Comparison of ENCODE assay signal across 10 cellular contexts in genomic region chr20:32473231-32474008, GRCh38.
DNase-seq lines count a peak whose midpoint lies in the region; ATAC-seq and TF ChIP-seq lines count a peak whose summit lies in the region.
"Had no signal": no experiment of that assay in that cellular context is flagged by ENCODE, and none has a peak within 500 bp of the region (broad histone marks: within the 10 kb centered on the region; RNA-seq: fewer than 3 reads in every experiment).

No MANE protein-coding gene starts in this region.

- intact Hi-C loops in breast epithelium (cut with DNase I; ENCODE audit: low total_unique reads): no loop called here
- intact Hi-C loops in MCF 10A (cut with micrococcal nuclease): no loop called here

- H3K4me1 Mint-ChIP-seq in MCF 10A (ENCODE audit: insufficient read depth, unreplicated experiment) (peaks cover 18% of the 10 kb centered on the region), nephron (peaks cover 70% of the 10 kb centered on the region), immature natural killer cell (peaks cover 56 to 59% of the 10 kb centered on the region in 2 donors)

- no peak for TF ChIP-seq EP300 in upper lobe of left lung (IDR thresholded peaks at IDR 0.05)

- H3K27me3 ChIP-seq in breast epithelium (no peaks in the 10 kb centered on the region), fibroblast of lung (ENCODE audit: control insufficient read depth, insufficient read depth, low read length) (no peaks in the 10 kb centered on the region), upper lobe of left lung (no peaks in the 10 kb centered on the region)

- TF ChIP-seq CTCF in breast epithelium (IDR thresholded peaks at IDR 0.05) (no peak), MCF 10A (IDR thresholded peaks at IDR 0.05; ENCODE audit: unreplicated experiment) (no peak), fibroblast of lung (conservative IDR thresholded peaks at IDR 0.05 in 1 of 2, IDR thresholded peaks at IDR 0.05 in 1 of 2; ENCODE audit: low read depth in 1 of 2, low read length in 2 of 2) (no peak), nephron (IDR thresholded peaks at IDR 0.05; ENCODE audit: unreplicated experiment in 3 of 3) (no peak), upper lobe of left lung (IDR thresholded peaks at IDR 0.05) (no peak)

- H3K27ac ChIP-seq in breast epithelium (peak overlapping the region; percentile 87 to 95), fibroblast of lung (ENCODE audit: insufficient read depth, low read length) (no peak overlapping the region), upper lobe of left lung (peak overlapping the region; percentile 82 to 91 (median 86))

- POLR2A ChIA-PET in MCF 10A (lab: Yijun Ruan, JAX): no interaction called here

- no peaks in the 10 kb centered on the region for H3K9me3 ChIP-seq in breast epithelium
- H3K9me3 ChIP-seq in fibroblast of lung (ENCODE audit: control insufficient read depth, insufficient read depth, low read depth, low read length): no peaks in the 10 kb centered on the region
- no peaks in the 10 kb centered on the region for H3K9me3 ChIP-seq in upper lobe of left lung

- H3K9me3 Mint-ChIP-seq in MCF 10A (ENCODE audit: unreplicated experiment) (no peaks in the 10 kb centered on the region), nephron (no peaks in the 10 kb centered on the region), immature natural killer cell (peaks cover 0 to 2% (median 0%) of the 10 kb centered on the region in 6 donors)
- H3K9me3 Mint-ChIP-seq: T-helper 1 cell treated with Interleukin-12 subunit alpha and Interleukin-12 subunit beta and Interleukin-4 antibody, amounts not matched to agents 30 μg/mL and 1 μg/mL, for 36 hours had no signal

- in situ Hi-C loops in KBM-7 (cut with MboI; ENCODE audit: low pct_unique_long_range_greater_than_20kb, low sequenced_read_pairs): no loop called here

- H3K4me1 ChIP-seq in breast epithelium (peaks cover 11 to 31% of the 10 kb centered on the region in 2 donors), fibroblast of lung (ENCODE audit: control insufficient read depth, extremely low read depth, insufficient read depth, low read length) (peaks cover 24% of the 10 kb centered on the region), upper lobe of left lung (peaks cover 72 to 89% (median 87%) of the 10 kb centered on the region in 4 donors)

- H3K36me3 Mint-ChIP-seq in MCF 10A (ENCODE audit: insufficient read depth, unreplicated experiment) (no peaks in the 10 kb centered on the region), nephron (ENCODE audit: low read depth) (peaks cover 16% of the 10 kb centered on the region), immature natural killer cell (no peaks in the 10 kb centered on the region)

- DNase-seq in breast epithelium (ENCODE audit: low spot score in 2 of 2) (no peak), MCF 10A (ENCODE audit: unreplicated experiment) (no peak), fibroblast of lung (ENCODE audit: low read depth in 2 of 2) (no peak), upper lobe of left lung (peak in 1 of 2 donors; percentile 76), immature natural killer cell (no peak), Kasumi-1 (lab: John Stamatoyannopoulos, UW) (no peak), KBM-7 (no peak)
- DNase-seq: NCI-H524 treated with DMSO at 0.1 percent for 48 hours had no signal

- H3K27ac Mint-ChIP-seq in MCF 10A (ENCODE audit: low read depth, unreplicated experiment) (no peak overlapping the region), nephron (peak overlapping the region; percentile 91 to 98 (median 91)), immature natural killer cell (peak overlapping the region in 3 of 6 donors; percentile 21 to 55 (median 39))
- H3K27ac Mint-ChIP-seq: T-helper 1 cell treated with Interleukin-12 subunit alpha and Interleukin-12 subunit beta and Interleukin-4 antibody, amounts not matched to agents 30 μg/mL and 1 μg/mL, for 36 hours had no signal

- no peak for ATAC-seq in upper lobe of left lung (ENCODE audit: low FRiP score in 2 of 2)

- BruUV-seq in MCF 10A (replicated peaks; lab: Mats Ljungman, UMichigan): no TSS peak

- 54 to 55% methylated on average over 12 to 29 of the region's 29 CpGs for WGBS in upper lobe of left lung, 2 donors

- no peak overlapping the region for H3K9ac ChIP-seq in fibroblast of lung (ENCODE audit: insufficient read depth, low read length)

- peak overlapping the region; percentile 67 for H3K4me2 ChIP-seq in fibroblast of lung (ENCODE audit: extremely low read depth, insufficient read depth, low read length)

- H2AFZ ChIP-seq in fibroblast of lung (ENCODE audit: low read length): no peak overlapping the region

- CTCF ChIA-PET in MCF 10A (lab: Yijun Ruan, JAX): interaction anchor here (0.6 to 0.8 kb wide), 3 partner anchors 29 to 114 kb away, joined by 3 to 5 read pairs (median 3); no protein-coding TSS in a partner anchor

- H4K20me1 ChIP-seq in fibroblast of lung (ENCODE audit: control insufficient read depth, extremely low read depth, insufficient read depth, low read length): no peaks in the 10 kb centered on the region

- H3K4me3 Mint-ChIP-seq in MCF 10A (ENCODE audit: unreplicated experiment): no peak overlapping the region
- H3K4me3 Mint-ChIP-seq in nephron: peak overlapping the region; percentile 58 to 74 (median 62)
- no peak overlapping the region for H3K4me3 Mint-ChIP-seq in immature natural killer cell
- H3K4me3 Mint-ChIP-seq: T-helper 1 cell treated with Interleukin-12 subunit alpha and Interleukin-12 subunit beta and Interleukin-4 antibody, amounts not matched to agents 30 μg/mL and 1 μg/mL, for 36 hours had no signal

- TF ChIP-seq POLR2A in breast epithelium (IDR thresholded peaks at IDR 0.05) (no peak), upper lobe of left lung (IDR thresholded peaks at IDR 0.05) (no peak)

- H3K36me3 ChIP-seq in breast epithelium (no peaks in the 10 kb centered on the region), fibroblast of lung (ENCODE audit: control insufficient read depth, insufficient read depth, low read length) (peaks cover 2% of the 10 kb centered on the region), upper lobe of left lung (peaks cover 0 to 13% (median 7%) of the 10 kb centered on the region in 4 donors)

- H3K4me3 ChIP-seq in breast epithelium: peak overlapping the region in 2 of 3 donors; percentile 46 to 67
- peak overlapping the region; percentile 12 to 62 (median 24) for H3K4me3 ChIP-seq in fibroblast of lung (replicated peaks in 1 of 4; ENCODE audit: control extremely low read depth in 1 of 4, insufficient read depth in 1 of 4, low read depth in 3 of 4, low read length in 4 of 4)
- H3K4me3 ChIP-seq in upper lobe of left lung: peak overlapping the region in 2 of 4 donors; percentile 4 to 37

- H3K79me2 ChIP-seq in fibroblast of lung (ENCODE audit: control insufficient read depth, insufficient read depth, low read length): peaks cover 14% of the 10 kb centered on the region

- no peaks in the 10 kb centered on the region for H3K27me3 Mint-ChIP-seq in MCF 10A (ENCODE audit: insufficient read depth, unreplicated experiment)
- no peaks in the 10 kb centered on the region for H3K27me3 Mint-ChIP-seq in nephron (ENCODE audit: low read depth)
- peaks cover 3 to 12% (median 7%) of the 10 kb centered on the region in 3 donors for H3K27me3 Mint-ChIP-seq in immature natural killer cell (ENCODE audit: low read depth in 3 of 3)

Comparison
In these comparisons a context has a peak if more than half of its experiments do, and no peak if none do; other contexts are left out.
1. H3K4me3 Mint-ChIP-seq: peak in nephron (3 of 3); none in MCF 10A (single experiment) and immature natural killer cell (0 of 5).